In genomic region chr11:36411202-36411640, GRCh38 we compare ENCODE assay signal across 8 cellular contexts.
DNase-seq lines count a peak whose midpoint lies in the region; ATAC-seq and TF ChIP-seq lines count a peak whose summit lies in the region.

No MANE protein-coding gene starts in this region.

- peak overlapping the region; percentile 27 to 67 for H3K4me3 Mint-ChIP-seq in CD14-positive monocyte
- H3K4me3 Mint-ChIP-seq in endothelial cell (ENCODE audit: unreplicated experiment): peak overlapping the region; percentile 65
- H3K4me3 Mint-ChIP-seq in stimulated activated naive CD8-positive, alpha-beta T cell treated with anti-CD3 and anti-CD28 coated beads, Interleukin-15, amount 100 ng/mL, for 72 hours: peak overlapping the region in 1 of 2 donors; percentile 45

- DNase-seq in CD14-positive monocyte (ENCODE audit: low spot score) (peak; percentile 93), GM20000 (ENCODE audit: low spot score) (peak; percentile 52), KBM-7 (peak; percentile 99), endothelial cell (ENCODE audit: low spot score) (no peak), HEK293T (ENCODE audit: extremely low spot score) (no peak), cerebellar cortex (ENCODE audit: low spot score) (no peak)
- no peak for DNase-seq in stimulated activated naive CD8-positive, alpha-beta T cell treated with anti-CD3 and anti-CD28 coated beads, Interleukin-15, amount 100 ng/mL, for 72 hours

- H3K4me1 Mint-ChIP-seq in CD14-positive monocyte (peaks cover 74% of the 10 kb centered on the region), endothelial cell (ENCODE audit: unreplicated experiment) (peaks cover 54% of the 10 kb centered on the region)
- peaks cover 66% of the 10 kb centered on the region for H3K4me1 Mint-ChIP-seq in stimulated activated naive CD8-positive, alpha-beta T cell treated with anti-CD3 and anti-CD28 coated beads, Interleukin-15, amount 100 ng/mL, for 72 hours

- in situ Hi-C loops in KBM-7 (cut with MboI; ENCODE audit: low pct_unique_long_range_greater_than_20kb, low sequenced_read_pairs): no loop called here

- no peak for TF ChIP-seq CTCF in CD14-positive monocyte (IDR thresholded peaks at IDR 0.05)
- no peak for TF ChIP-seq CTCF in GM20000 (IDR thresholded peaks at IDR 0.05; ENCODE audit: extremely low read depth, missing control alignments)
- no peak for TF ChIP-seq CTCF in endothelial cell (IDR thresholded peaks at IDR 0.05; ENCODE audit: unreplicated experiment)

- CTCF ChIA-PET in HEK293T (lab: Yijun Ruan, JAX): no interaction called here

- no peaks in the 10 kb centered on the region for H3K27me3 Mint-ChIP-seq in CD14-positive monocyte (ENCODE audit: low read depth in 3 of 3)
- H3K27me3 Mint-ChIP-seq in endothelial cell (ENCODE audit: unreplicated experiment): peaks cover 8% of the 10 kb centered on the region
- no peaks in the 10 kb centered on the region for H3K27me3 Mint-ChIP-seq in stimulated activated naive CD8-positive, alpha-beta T cell treated with anti-CD3 and anti-CD28 coated beads, Interleukin-15, amount 100 ng/mL, for 72 hours

- peak; percentile 35 for ATAC-seq in stimulated activated naive CD8-positive, alpha-beta T cell treated with anti-CD3 and anti-CD28 coated beads, Interleukin-15, amount 100 ng/mL, for 72 hours
- no peak for ATAC-seq in SK-N-SH treated with all-trans-retinoic acid at 6 μM for 48 hours

- no peaks in the 10 kb centered on the region for H3K9me3 Mint-ChIP-seq in CD14-positive monocyte
- no peaks in the 10 kb centered on the region for H3K9me3 Mint-ChIP-seq in endothelial cell (ENCODE audit: unreplicated experiment)
- no peaks in the 10 kb centered on the region for H3K9me3 Mint-ChIP-seq in stimulated activated naive CD8-positive, alpha-beta T cell treated with anti-CD3 and anti-CD28 coated beads, Interleukin-15, amount 100 ng/mL, for 72 hours

- H3K27ac Mint-ChIP-seq in CD14-positive monocyte (peak overlapping the region; percentile 90 to 97 (median 95)), endothelial cell (ENCODE audit: unreplicated experiment) (peak overlapping the region; percentile 99)
- H3K27ac Mint-ChIP-seq in stimulated activated naive CD8-positive, alpha-beta T cell treated with anti-CD3 and anti-CD28 coated beads, Interleukin-15, amount 100 ng/mL, for 72 hours: peak overlapping the region in 1 of 2 donors; percentile 67

- intact Hi-C loops in CD14-positive monocyte (cut with micrococcal nuclease): loop anchor here in 1 of 2 donors (5.0 kb wide), 1 partner anchor 34 kb away; no protein-coding TSS in a partner anchor

- peaks cover 16 to 18% of the 10 kb centered on the region in 2 donors for H3K36me3 Mint-ChIP-seq in CD14-positive monocyte
- H3K36me3 Mint-ChIP-seq in endothelial cell (ENCODE audit: low read depth, unreplicated experiment): peaks cover 71% of the 10 kb centered on the region

- POLR2A ChIA-PET in HEK293T (lab: Yijun Ruan, JAX): no interaction called here

TF ChIP-seq in HEK293T, 16 proteins besides CTCF, POLR2A, EP300 and RAD21:
- TF ChIP-seq SUZ12 (IDR thresholded peaks at IDR 0.05): no peak
- TF ChIP-seq L3MBTL2 (conservative IDR thresholded peaks at IDR 0.05): no peak
- no peak for TF ChIP-seq SP1 (IDR thresholded peaks at IDR 0.05)
- TF ChIP-seq FOXM1 (IDR thresholded peaks at IDR 0.05; ENCODE audit: borderline replicate concordance): no peak
- TF ChIP-seq NFRKB (IDR thresholded peaks at IDR 0.05): no peak
- TF ChIP-seq HDGF (IDR thresholded peaks at IDR 0.05; ENCODE audit: borderline replicate concordance): no peak
- no peak for TF ChIP-seq LEF1 (IDR thresholded peaks at IDR 0.05; ENCODE audit: borderline replicate concordance)
- no peak for TF ChIP-seq ZNF384 (IDR thresholded peaks at IDR 0.05)
- TF ChIP-seq CTBP1 (IDR thresholded peaks at IDR 0.05; ENCODE audit: borderline replicate concordance): no peak
- TF ChIP-seq FOXK2 (IDR thresholded peaks at IDR 0.05): no peak
- no peak for TF ChIP-seq BHLHE40 (IDR thresholded peaks at IDR 0.05; ENCODE audit: borderline replicate concordance)
- TF ChIP-seq FOXA1 (IDR thresholded peaks at IDR 0.05): no peak
TF ChIP-seq in HEK293T: peak in this region for 0.

TF ChIP-seq in SK-N-SH treated with all-trans-retinoic acid at 6 μM for 48 hours, 23 proteins besides CTCF, POLR2A, EP300 and RAD21:
- TF ChIP-seq CSDC2 (CRISPR knock-in tag; IDR thresholded peaks at IDR 0.05) (no peak), RARB (CRISPR knock-in tag; IDR thresholded peaks at IDR 0.05) (no peak), ZNF565 (CRISPR knock-in tag; conservative IDR thresholded peaks at IDR 0.05; ENCODE audit: low read depth) (no peak), PATZ1 (CRISPR knock-in tag; IDR thresholded peaks at IDR 0.05; ENCODE audit: borderline replicate concordance) (no peak), GLIS3 (CRISPR knock-in tag; IDR thresholded peaks at IDR 0.05) (no peak), ZFP30 (CRISPR knock-in tag; IDR thresholded peaks at IDR 0.05) (no peak), PPARA (CRISPR knock-in tag; IDR thresholded peaks at IDR 0.05; ENCODE audit: borderline replicate concordance) (no peak)

Comparison
In these comparisons a context has a peak if more than half of its experiments do, and no peak if none do; other contexts are left out.
1. DNase-seq: peak in CD14-positive monocyte (single experiment), GM20000 (single experiment) and KBM-7 (single experiment); none in endothelial cell (single experiment), stimulated activated naive CD8-positive, alpha-beta T cell treated with anti-CD3 and anti-CD28 coated beads, Interleukin-15, amount 100 ng/mL, for 72 hours (0 of 2), HEK293T (single experiment) and cerebellar cortex (single experiment).